In genomic region chrX:109843963-109844751, GRCh38 we compare ENCODE assay signal across 10 cellular contexts.
DNase-seq lines count a peak whose midpoint lies in the region; ATAC-seq and TF ChIP-seq lines count a peak whose summit lies in the region.
"Had no signal": no experiment of that assay in that cellular context is flagged by ENCODE, and none has a peak within 500 bp of the region (broad histone marks: within the 10 kb centered on the region; RNA-seq: fewer than 3 reads in every experiment).

No MANE protein-coding gene starts in this region.

- TF ChIP-seq CTCF in testis (IDR thresholded peaks at IDR 0.05) = no peak

- H3K27me3 ChIP-seq in MG63 (no peaks in the 10 kb centered on the region), testis (no peaks in the 10 kb centered on the region)

- no peaks in the 10 kb centered on the region for H3K36me3 ChIP-seq in MG63
- H3K36me3 ChIP-seq in testis (ENCODE audit: low read depth, missing control alignments) = no peaks in the 10 kb centered on the region

- WGBS in testis, 2 donors = 67 to 100% methylated on average over 1 of the region's 1 CpG

- H3K9me3 ChIP-seq in MG63 = no peaks in the 10 kb centered on the region
- H3K9me3 ChIP-seq in testis = no peaks in the 10 kb centered on the region

- intact Hi-C loops in testis (cut with DNase I; ENCODE audit: low total_unique reads) = no loop called here

- DNase-seq in EH (ENCODE audit: low read depth) = peak; percentile 13
- peak; percentile 21 for DNase-seq in MG63
- peak; percentile 13 to 48 for DNase-seq in hippocampal formation (lab: John Stamatoyannopoulos, UW)
- no peak for DNase-seq in NCI-H526 treated with DMSO at 0.1 percent for 48 hours (lab: John Stamatoyannopoulos, UW)
- no peak for DNase-seq in testis
- DNase-seq in activated CD8-positive, alpha-beta memory T cell treated with anti-CD3 and anti-CD28 coated beads, Interleukin-2, amount 50 U/mL, for 4 hours = no peak
- DNase-seq in stimulated activated CD4-positive, alpha-beta T cell treated with anti-CD3 and anti-CD28 coated beads, Interleukin-2, amount 100 ng/mL, for 24 hours = no peak
- DNase-seq: activated naive CD4-positive, alpha-beta T cell treated with Interleukin-2 at 50 U/mL for 16 hours had no signal

- peak; percentile 48 for ATAC-seq in GM19455 (IDR thresholded peaks at IDR 0.05; ENCODE audit: unreplicated experiment)
- ATAC-seq: GM23338 had no signal

- no peak overlapping the region for H3K27ac ChIP-seq in testis

- no peak for TF ChIP-seq POLR2A in testis (IDR thresholded peaks at IDR 0.05)

- no peaks in the 10 kb centered on the region for H3K4me1 ChIP-seq in testis

- H3K4me3 ChIP-seq in MG63 = no peak overlapping the region
- no peak overlapping the region for H3K4me3 ChIP-seq in testis
- H3K4me3 ChIP-seq: GM23338 had no signal

Comparison
In these comparisons a context has a peak if more than half of its experiments do, and no peak if none do; other contexts are left out.
1. DNase-seq: peak in EH (single experiment), MG63 (single experiment) and hippocampal formation (2 of 2); none in NCI-H526 treated with DMSO at 0.1 percent for 48 hours (single experiment), testis (single experiment), activated CD8-positive, alpha-beta memory T cell treated with anti-CD3 and anti-CD28 coated beads, Interleukin-2, amount 50 U/mL, for 4 hours (single experiment) and stimulated activated CD4-positive, alpha-beta T cell treated with anti-CD3 and anti-CD28 coated beads, Interleukin-2, amount 100 ng/mL, for 24 hours (0 of 2).